In genomic region chr6:139376604-139377218, GRCh38 we compare ENCODE assay signal across 8 cellular contexts. TPM values are rescaled to one million over a fixed set of nuclear protein-coding genes. Genes with fewer than 3 reads are reported as not detected.
A peak's percentile ranks its signal among the peaks of the same experiment; 100 is the strongest.
DNase-seq lines count a peak whose midpoint lies in the region; ATAC-seq and TF ChIP-seq lines count a peak whose summit lies in the region.

No MANE protein-coding gene starts in this region.

- H3K4me2 ChIP-seq in BLaER1 treated with 17β-estradiol and CSF1 and Interleukin-3, amounts not matched to agents 10 nM and 100 nM, result peak overlapping the region; percentile 81 to 95 (median 89)

- TF ChIP-seq CTCF in LNCaP clone FGC (IDR thresholded peaks at IDR 0.05; ENCODE audit: control insufficient read depth, extremely low read depth, insufficient read depth), result no peak

- 0 out of 22 replicates have a peak, but pooled peaks cover 0 to 4% (median 0%) of the 10 kb centered on the region in 11 experiments for H3K9me3 ChIP-seq in BLaER1 treated with 17β-estradiol and CSF1 and Interleukin-3, amounts not matched to agents 10 nM and 100 nM (replicated peaks in 1 of 11)

- H3K4me1 ChIP-seq in BLaER1 treated with 17β-estradiol and CSF1 and Interleukin-3, amounts not matched to agents 10 nM and 100 nM, result peaks cover 15 to 19% (median 17%) of the 10 kb centered on the region in 10 experiments

- peaks cover 0 to 19% (median 7%) of the 10 kb centered on the region in 11 experiments; a peak in 9 of 22 replicates for H3K36me3 ChIP-seq in BLaER1 treated with 17β-estradiol and CSF1 and Interleukin-3, amounts not matched to agents 10 nM and 100 nM

- H4K20me1 ChIP-seq in BLaER1 treated with 17β-estradiol and CSF1 and Interleukin-3, amounts not matched to agents 10 nM and 100 nM, result peaks cover 12 to 25% (median 22%) of the 10 kb centered on the region in 11 experiments; a peak in 18 of 22 replicates

- H3K27ac ChIP-seq in BLaER1 treated with 17β-estradiol and CSF1 and Interleukin-3, amounts not matched to agents 10 nM and 100 nM, result peak overlapping the region in 8 of 11 experiments; percentile 93 to 97 (median 96); a peak in 12 of 22 replicates

- DNase-seq in LNCaP clone FGC (ENCODE audit: low read depth) (peak; percentile 64), cerebellum (ENCODE audit: low spot score) (peak; percentile 24), myocyte (ENCODE audit: low read depth) (peak; percentile 55), NCI-H1092 (lab: John Stamatoyannopoulos, UW) (no peak), NCI-H1694 (lab: John Stamatoyannopoulos, UW) (no peak)
- no peak for DNase-seq in stimulated activated CD4-positive, alpha-beta T cell treated with anti-CD3 and anti-CD28 coated beads, Interleukin-4, amount 100 ng/mL, for 24 hours

- no peak for ATAC-seq in GM21360 (IDR thresholded peaks at IDR 0.05; ENCODE audit: unreplicated experiment)

- H3K4me3 ChIP-seq in BLaER1 treated with 17β-estradiol and CSF1 and Interleukin-3, amounts not matched to agents 10 nM and 100 nM, result peak overlapping the region in 5 of 10 experiments; percentile 78 to 98 (median 88); a peak in 8 of 20 replicates
- peak overlapping the region; percentile 94 for H3K4me3 ChIP-seq in LNCaP clone FGC (ENCODE audit: low read depth, low read length)

- peak overlapping the region in 7 of 11 experiments; percentile 91 to 97 (median 94); a peak in 9 of 22 replicates for H3K9ac ChIP-seq in BLaER1 treated with 17β-estradiol and CSF1 and Interleukin-3, amounts not matched to agents 10 nM and 100 nM

- H3K27me3 ChIP-seq in BLaER1 treated with 17β-estradiol and CSF1 and Interleukin-3, amounts not matched to agents 10 nM and 100 nM, result no peaks in the 10 kb centered on the region

RNA-seq across cellular contexts. Expression of gene CITED2, which starts 2.3 kb away (rescaled TPM):
- total RNA-seq in cerebellum (53.0 TPM), myocyte (201 and 218 TPM in 2 replicates)
- polyA plus RNA-seq in myocyte (2012), result 129 TPM

Comparison
In these comparisons a context has a peak if more than half of its experiments do, and no peak if none do; other contexts are left out.
1. DNase-seq: peak in LNCaP clone FGC (single experiment), cerebellum (single experiment) and myocyte (single experiment); none in NCI-H1092 (single experiment), stimulated activated CD4-positive, alpha-beta T cell treated with anti-CD3 and anti-CD28 coated beads, Interleukin-4, amount 100 ng/mL, for 24 hours (single experiment) and NCI-H1694 (single experiment).